Comparison of ENCODE assay signal across 8 cellular contexts in genomic region chr19:47230122-47230920, GRCh38.
A peak's percentile ranks its signal among the peaks of the same experiment; 100 is the strongest.
DNase-seq lines count a peak whose midpoint lies in the region; ATAC-seq, FAIRE-seq and TF ChIP-seq lines count a peak whose summit lies in the region.

No MANE protein-coding gene starts in this region.

- DNase-seq in D721Med (ENCODE audit: insufficient read length, low spot score) (no peak), caudate nucleus (lab: John Stamatoyannopoulos, UW) (peak in 35 of 61 donors; percentile 9 to 88 (median 35)), kidney tubule cell (ENCODE audit: low spot score) (peak; percentile 55), superior temporal gyrus (ENCODE audit: extremely low spot score) (no peak)
- peak; percentile 71 to 73 for DNase-seq in stimulated activated CD4-positive, alpha-beta T cell treated with anti-CD3 and anti-CD28 coated beads, Interleukin-1b, Interleukin-23, amount 100 ng/mL, for 4 hours (ENCODE audit: low read depth in 2 of 2)

- H3K27ac ChIP-seq in VCaP (peak overlapping the region; percentile 85), caudate nucleus (ENCODE audit: low read depth, low read length) (peak overlapping the region; percentile 52)

- TF ChIP-seq CTCF in D721Med (IDR thresholded peaks at IDR 0.05; ENCODE audit: insufficient read depth, missing control alignments) (peak; percentile 57), VCaP (conservative IDR thresholded peaks at IDR 0.05) (peak; percentile 94)

- ATAC-seq in HG03045 (IDR thresholded peaks at IDR 0.05; ENCODE audit: unreplicated experiment) (peak; percentile 19), HG02588 (IDR thresholded peaks at IDR 0.05; ENCODE audit: unreplicated experiment) (no peak)

- no peak for FAIRE-seq in D721Med (lab: Jason Lieb, UNC)

Comparison
In these comparisons a context has a peak if more than half of its experiments do, and no peak if none do; other contexts are left out.
1. DNase-seq: peak in caudate nucleus (35 of 61), kidney tubule cell (single experiment) and stimulated activated CD4-positive, alpha-beta T cell treated with anti-CD3 and anti-CD28 coated beads, Interleukin-1b, Interleukin-23, amount 100 ng/mL, for 4 hours (2 of 2); none in D721Med (single experiment) and superior temporal gyrus (single experiment).